1 cellular context compared by ENCODE assay signal in the genomic region with DNA sequence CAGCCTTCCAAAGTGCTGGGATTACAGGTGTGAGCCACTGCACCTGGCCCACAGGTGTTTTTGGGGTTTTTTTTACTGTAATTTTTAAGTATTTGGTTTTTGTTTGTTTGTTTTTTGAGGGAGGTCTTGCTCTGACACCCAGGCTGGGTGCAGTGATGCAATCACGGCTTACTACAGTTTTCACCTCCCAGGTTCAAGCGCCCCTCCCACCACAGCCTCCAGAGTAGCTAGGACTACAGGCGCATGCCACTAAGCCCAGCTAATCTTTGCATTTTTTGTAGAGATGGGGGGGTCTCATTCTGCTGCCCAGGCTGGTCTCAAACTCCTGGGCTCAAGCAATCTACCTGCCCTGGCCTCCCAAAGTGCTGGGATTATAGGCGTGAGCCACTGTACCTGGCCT.
TF ChIP-seq lines count a peak whose summit lies in the region.

No MANE protein-coding gene starts in this region.

TF ChIP-seq in H1, 55 proteins besides CTCF, POLR2A, EP300 and RAD21:
- TF ChIP-seq SIX5 (IDR thresholded peaks at IDR 0.05; ENCODE audit: low read depth, low read length): no peak
- peak; percentile 30; the same call in 1 of the 2 replicates for TF ChIP-seq CEBPB (IDR thresholded peaks at IDR 0.05; ENCODE audit: low read depth, low read length)
